24 cellular contexts compared by ENCODE assay signal in the genomic region with DNA sequence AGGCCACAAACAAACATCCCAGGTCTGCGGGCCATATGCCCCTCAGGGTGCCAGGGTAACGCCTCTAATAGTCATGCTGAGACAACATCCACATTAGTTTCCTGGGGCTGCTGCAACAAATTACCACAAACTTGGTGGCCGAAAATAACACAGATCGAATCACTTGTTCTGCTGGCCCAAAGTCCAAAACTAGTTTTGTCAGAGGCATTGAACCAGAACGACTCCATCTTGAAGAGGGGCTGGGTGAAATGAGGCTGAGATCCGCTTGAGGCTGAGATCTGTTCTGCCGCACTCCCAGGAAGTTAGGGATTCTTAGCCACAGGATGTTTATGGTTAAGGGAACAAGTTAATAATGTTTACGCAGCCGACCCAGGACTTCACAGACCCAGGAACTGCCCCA.
"Had no signal": no experiment of that assay in that cellular context is flagged by ENCODE, and none has a peak within 500 bp of the region (broad histone marks: within the 10 kb centered on the region; RNA-seq: fewer than 3 reads in every experiment).

No MANE protein-coding gene starts in this region.

- ATAC-seq: heart right ventricle; left lobe of liver; mucosa of descending colon; natural killer cell; sciatic nerve; stimulated activated memory B cell treated with anti-CD40 and anti-IgM and Interleukin-4, amounts not matched to agents 10 μg/mL and 1 μg/mL and 100 μg/mL, for 72 hours; stimulated activated naive CD8-positive, alpha-beta T cell treated with anti-CD3 and anti-CD28 coated beads, Interleukin-15, amount 100 ng/mL, for 72 hours had no signal

- H3K27me3 Mint-ChIP-seq: stimulated activated naive CD8-positive, alpha-beta T cell treated with anti-CD3 and anti-CD28 coated beads, Interleukin-15, amount 100 ng/mL, for 72 hours had no signal

- DNase-seq: dorsolateral prefrontal cortex; effector CD8-positive, alpha-beta T cell; esophagus squamous epithelium; heart right ventricle; hypothalamus; islet precursor cell; mammary epithelial cell; mucosa of descending colon; natural killer cell; posterior cingulate gyrus; spleen; stimulated activated CD4-positive, alpha-beta T cell treated with anti-CD3 and anti-CD28 coated beads, Interleukin-15, amount 100 ng/mL, for 24 hours; stimulated activated CD4-positive, alpha-beta T cell treated with anti-CD3 and anti-CD28 coated beads, Interleukin-1b, Interleukin-23, amount 100 ng/mL, for 48 hours; stimulated activated CD4-positive, alpha-beta T cell treated with anti-CD3 and anti-CD28 coated beads, Interleukin-4, amount 100 ng/mL, for 24 hours; stimulated activated naive CD8-positive, alpha-beta T cell treated with anti-CD3 and anti-CD28 coated beads, Interleukin-15, amount 100 ng/mL, for 72 hours; uterus had no signal

- H3K27ac Mint-ChIP-seq: natural killer cell; stimulated activated memory B cell treated with anti-CD40 and anti-IgM and Interleukin-4, amounts not matched to agents 10 μg/mL and 1 μg/mL and 100 μg/mL, for 72 hours; type B pancreatic cell had no signal

- H3K36me3 ChIP-seq: esophagus squamous epithelium, heart right ventricle, spleen, thoracic aorta, uterus had no signal

- H3K36me3 Mint-ChIP-seq: natural killer cell; stimulated activated memory B cell treated with anti-CD40 and anti-IgM and Interleukin-4, amounts not matched to agents 10 μg/mL and 1 μg/mL and 100 μg/mL, for 72 hours; type B pancreatic cell had no signal

- H3K4me3 Mint-ChIP-seq: natural killer cell; neural crest cell; stimulated activated memory B cell treated with anti-CD40 and anti-IgM and Interleukin-4, amounts not matched to agents 10 μg/mL and 1 μg/mL and 100 μg/mL, for 72 hours; stimulated activated naive CD8-positive, alpha-beta T cell treated with anti-CD3 and anti-CD28 coated beads, Interleukin-15, amount 100 ng/mL, for 72 hours; type B pancreatic cell had no signal

- H3K4me1 ChIP-seq: spleen had no signal

- H3K4me3 ChIP-seq: coronary artery, dorsolateral prefrontal cortex, esophagus squamous epithelium, heart right ventricle, mucosa of descending colon, spleen, thoracic aorta, uterus had no signal

- H3K27me3 ChIP-seq: uterus had no signal

- H3K4me1 Mint-ChIP-seq: neural crest cell had no signal

- H3K27ac ChIP-seq: coronary artery, dorsolateral prefrontal cortex, epithelial cell of prostate, esophagus squamous epithelium, heart right ventricle, spleen, thoracic aorta, uterus had no signal
